In the genomic region with DNA sequence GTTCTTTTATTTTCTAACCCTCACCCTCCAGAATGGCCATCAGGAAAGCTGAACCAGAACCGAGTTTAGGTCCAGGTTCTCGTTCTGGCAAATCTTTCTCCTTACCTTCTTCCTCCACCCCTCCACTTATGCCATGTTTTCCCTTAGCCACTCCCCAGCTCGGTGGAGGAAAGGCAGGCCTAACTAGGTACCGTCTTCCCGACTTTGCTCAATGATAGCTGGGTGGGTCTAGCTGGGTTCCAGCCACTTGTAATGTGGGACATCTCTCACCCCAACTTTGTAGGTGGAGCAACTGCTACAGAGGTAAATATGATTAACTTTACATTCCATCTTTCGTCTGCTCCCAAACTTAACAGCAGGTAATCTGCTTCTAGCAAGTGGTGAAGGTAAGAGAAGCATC, we compare ENCODE assay signal across 18 cellular contexts. TPM values are rescaled to one million over a fixed set of nuclear protein-coding genes. Genes with fewer than 3 reads are reported as not detected.
A peak's percentile ranks its signal among the peaks of the same experiment; 100 is the strongest.
DNase-seq lines count a peak whose midpoint lies in the region; ATAC-seq and TF ChIP-seq lines count a peak whose summit lies in the region.
"Had no signal": no experiment of that assay in that cellular context is flagged by ENCODE, and none has a peak within 500 bp of the region (broad histone marks: within the 10 kb centered on the region; RNA-seq: fewer than 3 reads in every experiment).

No MANE protein-coding gene starts in this region.

- intact Hi-C loops in PC-9 (cut with micrococcal nuclease; ENCODE audit: unreplicated experiment): no loop called here

- H3K36me3 Mint-ChIP-seq in CD4-positive, CD25-positive, alpha-beta regulatory T cell: peaks cover 28% of the 10 kb centered on the region

- TF ChIP-seq CTCF in PC-9 (conservative IDR thresholded peaks at IDR 0.05): no peak
- TF ChIP-seq CTCF in parathyroid adenoma (IDR thresholded peaks at IDR 0.05): no peak

- ATAC-seq in CD4-positive, CD25-positive, alpha-beta regulatory T cell (ENCODE audit: low read depth in 2 of 2): no peak
- ATAC-seq in esophagus mucosa: peak; percentile 58
- no peak for ATAC-seq in HG03025 (IDR thresholded peaks at IDR 0.05; ENCODE audit: low FRiP score, unreplicated experiment)
- ATAC-seq: HepG2, Panc1 had no signal

- no peak overlapping the region for H3K27ac ChIP-seq in CD4-positive, CD25-positive, alpha-beta regulatory T cell (ENCODE audit: insufficient read depth, low read length, poor library complexity, severe bottlenecking)
- H3K27ac ChIP-seq in PC-9 (no peak overlapping the region), parathyroid adenoma (no peak overlapping the region)
- H3K27ac ChIP-seq: BLaER1 had no signal

- H3F3A ChIP-seq in PC-9 (ENCODE audit: insufficient read depth, low read depth): no peaks in the 10 kb centered on the region

- H3K27ac Mint-ChIP-seq in CD4-positive, CD25-positive, alpha-beta regulatory T cell: peak overlapping the region in 2 of 3 donors; percentile 34 to 82

- no peak overlapping the region for H3K9ac ChIP-seq in parathyroid adenoma
- H3K9ac ChIP-seq: BLaER1 had no signal

- H3K4me3 ChIP-seq in CD4-positive, CD25-positive, alpha-beta regulatory T cell (ENCODE audit: low read depth, low read length): no peak overlapping the region
- H3K4me3 ChIP-seq in PC-9 (no peak overlapping the region), parathyroid adenoma (ENCODE audit: low read depth, low read length) (peak overlapping the region; percentile 45)
- H3K4me3 ChIP-seq: BLaER1, MG63 had no signal

- no TSS peak for BruUV-seq in PC-9 (replicated peaks; lab: Mats Ljungman, UMichigan)

- H2AFZ ChIP-seq in PC-9 (no peak overlapping the region), parathyroid adenoma (no peak overlapping the region)

- H3K27me3 ChIP-seq in CD4-positive, CD25-positive, alpha-beta regulatory T cell (ENCODE audit: control insufficient read depth, insufficient read depth, low read length): no peaks in the 10 kb centered on the region
- H3K27me3 ChIP-seq in PC-9 (ENCODE audit: insufficient read depth, low read depth): no peaks in the 10 kb centered on the region
- H3K27me3 ChIP-seq in parathyroid adenoma (ENCODE audit: control insufficient read depth, insufficient read depth, low read length): no peaks in the 10 kb centered on the region
- H3K27me3 ChIP-seq: BLaER1, MG63 had no signal

- H3K27me3 Mint-ChIP-seq in CD4-positive, CD25-positive, alpha-beta regulatory T cell: no peaks in the 10 kb centered on the region

- no peak overlapping the region for H3K4me3 Mint-ChIP-seq in CD4-positive, CD25-positive, alpha-beta regulatory T cell

- POLR2A ChIA-PET in PC-9 (lab: Charles Lee; ENCODE audit: unreplicated experiment): interaction anchor here (0.6 to 0.7 kb wide), 2 partner anchors 19 to 30 kb away, joined by 3 to 5 read pairs; partner anchors contain the start of gene MINDY1

- H3K79me2 ChIP-seq in PC-9 (ENCODE audit: low read depth): no peaks in the 10 kb centered on the region
- H3K79me2 ChIP-seq in parathyroid adenoma: no peaks in the 10 kb centered on the region

- H3K36me3 ChIP-seq in CD4-positive, CD25-positive, alpha-beta regulatory T cell (ENCODE audit: control insufficient read depth, insufficient read depth, low read length): peaks cover 17% of the 10 kb centered on the region
- H3K36me3 ChIP-seq in PC-9 (ENCODE audit: low read depth) (no peaks in the 10 kb centered on the region), parathyroid adenoma (ENCODE audit: control insufficient read depth, insufficient read depth, low read length) (no peaks in the 10 kb centered on the region)

- H3K4me2 ChIP-seq in PC-9: 0 out of 2 replicates have a peak overlapping the region, but pooled peaks have one; percentile 24
- peak overlapping the region; percentile 66 for H3K4me2 ChIP-seq in parathyroid adenoma (ENCODE audit: low read length)
- H3K4me2 ChIP-seq: BLaER1 had no signal

- H3K4me1 ChIP-seq in CD4-positive, CD25-positive, alpha-beta regulatory T cell (ENCODE audit: control insufficient read depth, insufficient read depth, low read length, poor library complexity, severe bottlenecking): no peaks in the 10 kb centered on the region
- H3K4me1 ChIP-seq in PC-9 (replicated peaks; ENCODE audit: insufficient read depth) (peaks cover 12% of the 10 kb centered on the region), parathyroid adenoma (no peaks in the 10 kb centered on the region)
- H3K4me1 ChIP-seq: BLaER1 had no signal

- DNase-seq in CD4-positive, CD25-positive, alpha-beta regulatory T cell: no peak
- DNase-seq in PC-9: no peak
- DNase-seq in KG1 (lab: John Stamatoyannopoulos, UW): no peak
- no peak for DNase-seq in globus pallidus (ENCODE audit: low spot score)
- DNase-seq in NCI-H1417 treated with DMSO at 0.1 percent for 48 hours (lab: John Stamatoyannopoulos, UW): no peak
- DNase-seq: DMS 273 treated with DMSO at 0.1 percent for 48 hours, GF-D8, MG63, NCI-H1092, NCI-H2081 treated with DMSO at 0.1 percent for 48 hours, NCI-H226, NCI-H524 treated with DMSO at 0.1 percent for 48 hours had no signal

- no peaks in the 10 kb centered on the region for H3K9me3 ChIP-seq in CD4-positive, CD25-positive, alpha-beta regulatory T cell (ENCODE audit: control insufficient read depth in 2 of 2, low read length in 2 of 2)
- H3K9me3 ChIP-seq in PC-9 (ENCODE audit: insufficient read depth, low read depth): no peaks in the 10 kb centered on the region
- H3K9me3 ChIP-seq in parathyroid adenoma (ENCODE audit: control insufficient read depth, low read length): no peaks in the 10 kb centered on the region
- H3K9me3 ChIP-seq: BLaER1, MG63 had no signal

- no peaks in the 10 kb centered on the region for H3K9me3 Mint-ChIP-seq in CD4-positive, CD25-positive, alpha-beta regulatory T cell

- H4K20me1 ChIP-seq in PC-9 (ENCODE audit: insufficient read depth): no peaks in the 10 kb centered on the region
- H4K20me1 ChIP-seq: BLaER1 had no signal

- no peaks in the 10 kb centered on the region for H3K9me2 ChIP-seq in PC-9 (ENCODE audit: insufficient read depth)

- peaks cover 8 to 15% (median 13%) of the 10 kb centered on the region in 4 donors for H3K4me1 Mint-ChIP-seq in CD4-positive, CD25-positive, alpha-beta regulatory T cell

- CTCF ChIA-PET in PC-9 (lab: Charles Lee): interaction anchor here (1.2 kb wide), 1 partner anchor 215 kb away, joined by 4 read pairs; no protein-coding TSS in a partner anchor

RNA-seq across cellular contexts. Expression of gene BNIPL, which starts 0.6 kb away (rescaled TPM):
- total RNA-seq in CD4-positive, CD25-positive, alpha-beta regulatory T cell: 0.94 TPM
- polyA plus RNA-seq in CD4-positive, CD25-positive, alpha-beta regulatory T cell: under 1 TPM; 0.07 to 0.43 (median 0.18) TPM
- 3.0 and 3.6 TPM in 2 replicates for total RNA-seq in PC-9 (2021)
- total RNA-seq in esophagus mucosa: 55.8 TPM

RNA-seq across cellular contexts. Expression of gene C1orf56, which starts 10.5 kb away (rescaled TPM):
- 0.67 TPM for total RNA-seq in CD4-positive, CD25-positive, alpha-beta regulatory T cell
- polyA plus RNA-seq in CD4-positive, CD25-positive, alpha-beta regulatory T cell: 1 to 10 TPM; 3.5 to 4.8 (median 4.1) TPM
- 1.8 and 2.3 TPM in 2 replicates for total RNA-seq in PC-9 (2021)
- 1.3 TPM for total RNA-seq in esophagus mucosa

RNA-seq across cellular contexts. Expression of gene CDC42SE1, which starts 22.4 kb away (rescaled TPM):
- total RNA-seq in CD4-positive, CD25-positive, alpha-beta regulatory T cell: 496 TPM
- 100 to 1,000 TPM; 119 to 152 (median 140) TPM for polyA plus RNA-seq in CD4-positive, CD25-positive, alpha-beta regulatory T cell
- total RNA-seq in PC-9 (2021) (59.4 and 62.8 TPM in 2 replicates), esophagus mucosa (118 TPM)

RNA-seq across cellular contexts. Expression of gene MLLT11, which starts 23.2 kb away (rescaled TPM):
- 3.9 TPM for total RNA-seq in CD4-positive, CD25-positive, alpha-beta regulatory T cell
- 1 to 10 TPM; 3.1 to 4.4 (median 4.2) TPM for polyA plus RNA-seq in CD4-positive, CD25-positive, alpha-beta regulatory T cell
- 15.0 and 23.3 TPM in 2 replicates for total RNA-seq in PC-9 (2021)
- 0.80 TPM for total RNA-seq in esophagus mucosa

RNA-seq across cellular contexts. Expression of gene PRUNE1, which starts 28.8 kb away (rescaled TPM):
- 18.0 TPM for total RNA-seq in CD4-positive, CD25-positive, alpha-beta regulatory T cell
- polyA plus RNA-seq in CD4-positive, CD25-positive, alpha-beta regulatory T cell: 10 to 100 TPM; 46.5 to 56.3 (median 52.3) TPM
- 26.6 and 30.7 TPM in 2 replicates for total RNA-seq in PC-9 (2021)
- 14.3 TPM for total RNA-seq in esophagus mucosa

Comparison
In these comparisons a context has a peak if more than half of its experiments do, and no peak if none do; other contexts are left out.
1. RNA of gene BNIPL, which starts 0.6 kb away (total RNA-seq): 55.8 TPM in esophagus mucosa (single experiment); 3.0 to 3.6 TPM in PC-9 and 0.94 TPM in CD4-positive, CD25-positive, alpha-beta regulatory T cell (single experiment); every median in the first group is over 10 times any median in the second.